In genomic region chr10:3853547-3853989, GRCh38 we compare ENCODE assay signal across 11 cellular contexts.
A peak's percentile ranks its signal among the peaks of the same experiment; 100 is the strongest.
DNase-seq lines count a peak whose midpoint lies in the region; ATAC-seq and TF ChIP-seq lines count a peak whose summit lies in the region.
"Had no signal": no experiment of that assay in that cellular context is flagged by ENCODE, and none has a peak within 500 bp of the region (broad histone marks: within the 10 kb centered on the region; RNA-seq: fewer than 3 reads in every experiment).

No MANE protein-coding gene starts in this region.

- H3K4me1 Mint-ChIP-seq in T-helper 1 cell treated with Interleukin-12 subunit alpha and Interleukin-12 subunit beta and Interleukin-4 antibody, amounts not matched to agents 30 μg/mL and 1 μg/mL, for 36 hours (ENCODE audit: low read depth) = peaks cover 30% of the 10 kb centered on the region
- H3K4me1 Mint-ChIP-seq in MCF 10A (ENCODE audit: insufficient read depth, unreplicated experiment) = peaks cover 26% of the 10 kb centered on the region

- no peak for TF ChIP-seq POLR2A in suprapubic skin (IDR thresholded peaks at IDR 0.05)

- peaks cover 41% of the 10 kb centered on the region for H3K4me1 ChIP-seq in suprapubic skin

- no peaks in the 10 kb centered on the region for H3K9me3 ChIP-seq in suprapubic skin

- H3K36me3 ChIP-seq in suprapubic skin = no peaks in the 10 kb centered on the region

- H3K27me3 ChIP-seq in suprapubic skin = no peaks in the 10 kb centered on the region

- no peak for TF ChIP-seq CTCF in MCF 10A (IDR thresholded peaks at IDR 0.05; ENCODE audit: unreplicated experiment)
- no peak for TF ChIP-seq CTCF in suprapubic skin (IDR thresholded peaks at IDR 0.05)

- no peaks in the 10 kb centered on the region for H3K9me3 Mint-ChIP-seq in T-helper 1 cell treated with Interleukin-12 subunit alpha and Interleukin-12 subunit beta and Interleukin-4 antibody, amounts not matched to agents 30 μg/mL and 1 μg/mL, for 36 hours
- H3K9me3 Mint-ChIP-seq in MCF 10A (ENCODE audit: unreplicated experiment) = no peaks in the 10 kb centered on the region

- TF ChIP-seq EP300 in suprapubic skin (IDR thresholded peaks at IDR 0.05) = no peak

- DNase-seq in T-helper 1 cell = no peak
- no peak for DNase-seq in MCF 10A (ENCODE audit: unreplicated experiment)
- peak; percentile 81 for DNase-seq in left kidney (ENCODE audit: low read depth, low spot score)
- DNase-seq in suprapubic skin (ENCODE audit: low spot score in 2 of 2) = no peak
- DNase-seq in NCI-H226 = no peak
- DNase-seq in stimulated activated CD4-positive, alpha-beta T cell treated with anti-CD3 and anti-CD28 coated beads, Interleukin-2, amount 100 ng/mL, for 24 hours = no peak
- DNase-seq: head of caudate nucleus; NCI-H510A treated with DMSO at 0.1 percent for 48 hours; stimulated activated CD4-positive, alpha-beta T cell treated with anti-CD3 and anti-CD28 coated beads, Interleukin-2, amount 100 ng/mL, for 48 hours had no signal

- peak overlapping the region; percentile 6 for H3K27ac Mint-ChIP-seq in T-helper 1 cell treated with Interleukin-12 subunit alpha and Interleukin-12 subunit beta and Interleukin-4 antibody, amounts not matched to agents 30 μg/mL and 1 μg/mL, for 36 hours
- peak overlapping the region; percentile 98 for H3K27ac Mint-ChIP-seq in MCF 10A (ENCODE audit: low read depth, unreplicated experiment)

- 69% methylated on average over 6 of the region's 6 CpGs for WGBS in suprapubic skin

- H3K27me3 Mint-ChIP-seq in T-helper 1 cell treated with Interleukin-12 subunit alpha and Interleukin-12 subunit beta and Interleukin-4 antibody, amounts not matched to agents 30 μg/mL and 1 μg/mL, for 36 hours (ENCODE audit: low read depth) = no peaks in the 10 kb centered on the region
- no peaks in the 10 kb centered on the region for H3K27me3 Mint-ChIP-seq in MCF 10A (ENCODE audit: insufficient read depth, unreplicated experiment)

- CTCF ChIA-PET in MCF 10A (lab: Yijun Ruan, JAX) = interaction anchor here (3.1 kb wide), 1 partner anchor 43 kb away, joined by 16 read pairs; no protein-coding TSS in a partner anchor

- intact Hi-C loops in MCF 10A (cut with micrococcal nuclease) = loop anchor here (2.0 to 5.0 kb wide), 3 partner anchors 34 to 913 kb away; no protein-coding TSS in a partner anchor

- H3K27ac ChIP-seq in suprapubic skin = peak overlapping the region; percentile 81

- no TSS peak for BruUV-seq in MCF 10A (replicated peaks; lab: Mats Ljungman, UMichigan)

- H3K4me3 ChIP-seq in suprapubic skin = no peak overlapping the region

- POLR2A ChIA-PET in MCF 10A (lab: Yijun Ruan, JAX) = interaction anchor here (1.1 to 10.0 kb wide), 12 partner anchors 12 to 688 kb away, joined by 3 to 348 read pairs (median 67); partner anchors contain the start of gene KLF6

- no peak for ATAC-seq in GM21576 (IDR thresholded peaks at IDR 0.05; ENCODE audit: unreplicated experiment)

- H3K36me3 Mint-ChIP-seq in T-helper 1 cell treated with Interleukin-12 subunit alpha and Interleukin-12 subunit beta and Interleukin-4 antibody, amounts not matched to agents 30 μg/mL and 1 μg/mL, for 36 hours (ENCODE audit: low read depth) = peaks cover 3% of the 10 kb centered on the region
- no peaks in the 10 kb centered on the region for H3K36me3 Mint-ChIP-seq in MCF 10A (ENCODE audit: insufficient read depth, unreplicated experiment)

- H3K4me3 Mint-ChIP-seq in T-helper 1 cell treated with Interleukin-12 subunit alpha and Interleukin-12 subunit beta and Interleukin-4 antibody, amounts not matched to agents 30 μg/mL and 1 μg/mL, for 36 hours = no peak overlapping the region
- H3K4me3 Mint-ChIP-seq in MCF 10A (ENCODE audit: unreplicated experiment) = no peak overlapping the region
